ENCODE assay signal across 19 cellular contexts in the genomic region with DNA sequence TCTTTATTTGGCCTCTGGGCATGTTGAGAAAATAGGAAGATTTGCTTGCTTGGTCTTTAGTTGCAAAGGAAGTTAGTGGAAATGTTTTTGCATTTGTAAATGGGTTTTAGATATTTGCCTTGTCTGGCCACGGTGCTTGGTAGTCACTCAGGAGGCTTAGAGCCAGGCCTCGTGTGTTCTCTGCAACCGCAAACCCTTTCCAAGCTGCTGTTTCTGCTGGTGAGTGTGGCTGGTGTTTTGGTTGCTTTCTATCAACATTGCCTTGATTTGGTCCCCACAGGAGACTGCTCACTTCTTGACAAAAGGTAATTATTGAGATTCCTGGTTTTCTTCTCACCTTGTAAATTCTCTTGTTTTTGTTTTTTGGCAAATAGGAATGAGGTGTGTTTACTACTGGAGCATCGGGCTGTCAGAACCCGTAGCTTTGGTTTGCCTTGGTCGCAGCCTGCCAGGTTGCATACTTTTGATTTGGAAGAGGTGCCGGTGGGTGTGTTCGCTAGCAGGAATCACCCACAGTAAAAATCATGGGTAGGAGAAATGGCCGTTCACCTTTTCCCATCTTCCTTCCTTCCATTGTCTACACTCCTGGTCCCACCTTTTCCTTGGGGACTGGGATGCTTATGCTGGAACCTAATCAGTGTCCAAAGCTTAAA. TPM values are rescaled to one million over a fixed set of nuclear protein-coding genes. Genes with fewer than 3 reads are reported as not detected.
DNase-seq lines count a peak whose midpoint lies in the region; ATAC-seq and TF ChIP-seq lines count a peak whose summit lies in the region.
"Had no signal": no experiment of that assay in that cellular context is flagged by ENCODE, and none has a peak within 500 bp of the region (broad histone marks: within the 10 kb centered on the region; RNA-seq: fewer than 3 reads in every experiment).

No MANE protein-coding gene starts in this region.

- BruUV-seq in mammary epithelial cell (replicated peaks; lab: Mats Ljungman, UMichigan) (no TSS peak), MCF 10A (replicated peaks; lab: Mats Ljungman, UMichigan) (no TSS peak)

- peaks cover 31% of the 10 kb centered on the region for H3K4me1 ChIP-seq in mammary epithelial cell (ENCODE audit: insufficient read depth, low read length)
- H3K4me1 ChIP-seq in heart right ventricle, result peaks cover 6 to 90% (median 61%) of the 10 kb centered on the region in 9 donors

- H3K27ac Mint-ChIP-seq in MCF 10A (ENCODE audit: low read depth, unreplicated experiment), result no peak overlapping the region
- no peak overlapping the region for H3K27ac Mint-ChIP-seq in activated CD4-positive, alpha-beta memory T cell treated with anti-CD3 and anti-CD28 coated beads, Interleukin-2, amount 10 ng/mL, durations not matched to agents 7 days and 5 days
- H3K27ac Mint-ChIP-seq: activated naive CD8-positive, alpha-beta T cell treated with anti-CD3 and anti-CD28 coated beads, Interleukin-2, amount 10 ng/mL, durations not matched to agents 7 days and 5 days had no signal

- in situ Hi-C loops in mammary epithelial cell (cut with MboI; ENCODE audit: low sequenced_read_pairs in 2 of 2), result no loop called here

- H3K9me3 ChIP-seq in mammary epithelial cell (replicated peaks; ENCODE audit: insufficient read depth, low read length) (no peaks in the 10 kb centered on the region), heart right ventricle (peaks cover 0 to 3% (median 0%) of the 10 kb centered on the region in 11 donors)

- POLR2A ChIA-PET in MCF 10A (lab: Yijun Ruan, JAX), result interaction anchor here (0.6 to 3.8 kb wide), 5 partner anchors 9 to 130 kb away, joined by 3 to 18 read pairs (median 6); no protein-coding TSS in a partner anchor
- POLR2A ChIA-PET in activated CD4-positive, alpha-beta memory T cell treated with anti-CD3 and anti-CD28 coated beads, Interleukin-2, amount 10 ng/mL, durations not matched to agents 7 days and 5 days (lab: Charles Lee), result no interaction called here

- peak; percentile 44 for DNase-seq in mammary epithelial cell
- no peak for DNase-seq in MCF 10A (ENCODE audit: unreplicated experiment)
- no peak for DNase-seq in heart right ventricle
- peak; percentile 57 for DNase-seq in posterior vena cava (ENCODE audit: low spot score)
- DNase-seq in NOMO-1 treated with DMSO at 0.1 percent for 48 hours (lab: John Stamatoyannopoulos, UW; ENCODE audit: unreplicated experiment), result no peak
- no peak for DNase-seq in activated CD4-positive, alpha-beta T cell treated with anti-CD3 and anti-CD28 coated beads, Interleukin-2, amount 50 U/mL, for 1 hour
- DNase-seq in activated CD4-positive, alpha-beta memory T cell treated with anti-CD3 and anti-CD28 coated beads, Interleukin-2, amount 10 ng/mL, durations not matched to agents 7 days and 5 days, result no peak
- DNase-seq: 8988T; activated CD4-positive, CD25-positive, alpha-beta regulatory T cell; activated naive CD8-positive, alpha-beta T cell treated with anti-CD3 and anti-CD28 coated beads, Interleukin-2, amount 10 ng/mL, durations not matched to agents 7 days and 5 days; Calu3; effector CD8-positive, alpha-beta T cell; foreskin melanocyte; MV-4-11; NCI-H2029; NCI-H446 treated with DMSO at 0.1 percent for 48 hours; occipital lobe; stimulated activated CD4-positive, alpha-beta T cell treated with anti-CD3 and anti-CD28 coated beads, Interleukin-4, amount 100 ng/mL, for 4 hours had no signal

- TF ChIP-seq CTCF in mammary epithelial cell (conservative IDR thresholded peaks at IDR 0.05 in 1 of 2, IDR thresholded peaks at IDR 0.05 in 1 of 2; ENCODE audit: extremely low read depth in 1 of 2, insufficient read depth in 1 of 2, low read depth in 1 of 2, low read length in 2 of 2), result no peak
- no peak for TF ChIP-seq CTCF in MCF 10A (IDR thresholded peaks at IDR 0.05; ENCODE audit: unreplicated experiment)
- no peak for TF ChIP-seq CTCF in heart right ventricle (IDR thresholded peaks at IDR 0.05)

- H3K4me1 Mint-ChIP-seq in MCF 10A (ENCODE audit: insufficient read depth, unreplicated experiment), result peaks cover 46% of the 10 kb centered on the region
- H3K4me1 Mint-ChIP-seq in activated CD4-positive, alpha-beta memory T cell treated with anti-CD3 and anti-CD28 coated beads, Interleukin-2, amount 10 ng/mL, durations not matched to agents 7 days and 5 days, result no peaks in the 10 kb centered on the region
- H3K4me1 Mint-ChIP-seq: activated naive CD8-positive, alpha-beta T cell treated with anti-CD3 and anti-CD28 coated beads, Interleukin-2, amount 10 ng/mL, durations not matched to agents 7 days and 5 days had no signal

- CTCF ChIA-PET in mammary epithelial cell (lab: Charles Lee; ENCODE audit: low non-redundant PET) (interaction anchor here (1.0 kb wide), 1 partner anchor 81 kb away, joined by 3 read pairs; no protein-coding TSS in a partner anchor), MCF 10A (lab: Yijun Ruan, JAX) (interaction anchor here (0.7 to 1.4 kb wide), 2 partner anchors 14 to 566 kb away, joined by 3 to 5 read pairs; no protein-coding TSS in a partner anchor)
- CTCF ChIA-PET in activated CD4-positive, alpha-beta memory T cell treated with anti-CD3 and anti-CD28 coated beads, Interleukin-2, amount 10 ng/mL, durations not matched to agents 7 days and 5 days (lab: Charles Lee), result no interaction called here

- dilution Hi-C loops in mammary epithelial cell (cut with HindIII; ENCODE audit: low sequenced_read_pairs), result loop anchor here (5.0 kb wide), 1 partner anchor 55 kb away; no protein-coding TSS in a partner anchor

- peak overlapping the region; percentile 67 for H3K4me2 ChIP-seq in mammary epithelial cell (ENCODE audit: insufficient read depth, low read depth, low read length)

- H3K9ac ChIP-seq in mammary epithelial cell (ENCODE audit: insufficient read depth, low read length), result peak overlapping the region; percentile 42

- no peak overlapping the region for H3K4me3 Mint-ChIP-seq in MCF 10A (ENCODE audit: unreplicated experiment)
- H3K4me3 Mint-ChIP-seq in activated CD4-positive, alpha-beta memory T cell treated with anti-CD3 and anti-CD28 coated beads, Interleukin-2, amount 10 ng/mL, durations not matched to agents 7 days and 5 days, result no peak overlapping the region
- H3K4me3 Mint-ChIP-seq: activated naive CD8-positive, alpha-beta T cell treated with anti-CD3 and anti-CD28 coated beads, Interleukin-2, amount 10 ng/mL, durations not matched to agents 7 days and 5 days had no signal

- peaks cover 21% of the 10 kb centered on the region for H3K36me3 Mint-ChIP-seq in MCF 10A (ENCODE audit: insufficient read depth, unreplicated experiment)
- no peaks in the 10 kb centered on the region for H3K36me3 Mint-ChIP-seq in activated CD4-positive, alpha-beta memory T cell treated with anti-CD3 and anti-CD28 coated beads, Interleukin-2, amount 10 ng/mL, durations not matched to agents 7 days and 5 days (ENCODE audit: low read depth)
- H3K36me3 Mint-ChIP-seq: activated naive CD8-positive, alpha-beta T cell treated with anti-CD3 and anti-CD28 coated beads, Interleukin-2, amount 10 ng/mL, durations not matched to agents 7 days and 5 days had no signal

- H3K27ac ChIP-seq in mammary epithelial cell (ENCODE audit: insufficient read depth, low read depth, low read length) (peak overlapping the region; percentile 28), heart right ventricle (peak overlapping the region in 6 of 10 donors; percentile 16 to 93 (median 28))

- ATAC-seq in heart right ventricle (peak in 3 of 8 donors; percentile 41 to 58 (median 48)), HG02798 (IDR thresholded peaks at IDR 0.05; ENCODE audit: poor library complexity, unreplicated experiment) (no peak)

- no peaks in the 10 kb centered on the region for H3K9me3 Mint-ChIP-seq in MCF 10A (ENCODE audit: unreplicated experiment)
- no peaks in the 10 kb centered on the region for H3K9me3 Mint-ChIP-seq in activated CD4-positive, alpha-beta memory T cell treated with anti-CD3 and anti-CD28 coated beads, Interleukin-2, amount 10 ng/mL, durations not matched to agents 7 days and 5 days

- H3K4me3 ChIP-seq in mammary epithelial cell (replicated peaks in 1 of 3; ENCODE audit: insufficient read depth in 1 of 3, low read depth in 2 of 3, low read length in 3 of 3) (peak overlapping the region in 1 of 3 experiments; percentile 6), heart right ventricle (no peak overlapping the region)

- H2AFZ ChIP-seq in mammary epithelial cell (ENCODE audit: low read depth, low read length), result peak overlapping the region; percentile 18

- H3K27me3 Mint-ChIP-seq in MCF 10A (ENCODE audit: insufficient read depth, unreplicated experiment), result no peaks in the 10 kb centered on the region
- H3K27me3 Mint-ChIP-seq in activated CD4-positive, alpha-beta memory T cell treated with anti-CD3 and anti-CD28 coated beads, Interleukin-2, amount 10 ng/mL, durations not matched to agents 7 days and 5 days, result peaks cover 24% of the 10 kb centered on the region

- intact Hi-C loops in mammary epithelial cell (cut with micrococcal nuclease) (no loop called here), MCF 10A (cut with micrococcal nuclease) (no loop called here), heart right ventricle (cut with DNase I) (no loop called here), posterior vena cava (cut with DNase I) (no loop called here)

- peaks cover 100% of the 10 kb centered on the region for H3K79me2 ChIP-seq in mammary epithelial cell (ENCODE audit: insufficient read depth, low read length)

- no peaks in the 10 kb centered on the region for H3K27me3 ChIP-seq in mammary epithelial cell (ENCODE audit: insufficient read depth, low read length)
- H3K27me3 ChIP-seq in heart right ventricle, result no peaks in the 10 kb centered on the region

- H4K20me1 ChIP-seq in mammary epithelial cell (ENCODE audit: insufficient read depth, low read length), result no peaks in the 10 kb centered on the region

- H3K36me3 ChIP-seq in mammary epithelial cell (ENCODE audit: insufficient read depth, low read length) (peaks cover 3% of the 10 kb centered on the region), heart right ventricle (no peaks in the 10 kb centered on the region)

- WGBS in mammary epithelial cell (ENCODE audit: low coverage, missing lambda C conversion rate), result 10% methylated on average over 9 of the region's 9 CpGs
- WGBS in heart right ventricle, 2 donors, result 57 to 58% methylated on average over 9 of the region's 9 CpGs

RNA-seq across cellular contexts. Expression of a gene that starts 15.8 kb away (rescaled TPM):
- total RNA-seq in mammary epithelial cell (100 to 1,000 TPM in 1 of 2 donors, 10 to 100 TPM in 1; 40.8 to 137 TPM), MCF 10A (2022) (80.8 and 89.5 TPM in 2 replicates), heart right ventricle (10 to 100 TPM in 9 of 10 donors, 1 to 10 TPM in 1; 9.9 to 16.2 (median 11.8) TPM), posterior vena cava (10 to 100 TPM; 28.1 to 31.3 TPM)
- polyA plus RNA-seq in mammary epithelial cell (56.4 TPM), heart right ventricle (10 to 100 TPM in 1 of 2 donors, 1 to 10 TPM in 1; 5.4 to 17.3 TPM)
- 60.0 TPM for polyA minus RNA-seq in mammary epithelial cell
- total RNA-seq in activated CD4-positive, alpha-beta memory T cell treated with anti-CD3 and anti-CD28 coated beads, Interleukin-2, amount 10 ng/mL, durations not matched to agents 7 days and 5 days, result under 1 TPM; 0.25 to 0.71 TPM
- total RNA-seq: activated naive CD8-positive, alpha-beta T cell treated with anti-CD3 and anti-CD28 coated beads, Interleukin-2, amount 10 ng/mL, durations not matched to agents 7 days and 5 days had no signal

Comparison
In these comparisons a context has a peak if more than half of its experiments do, and no peak if none do; other contexts are left out.
1. DNase-seq: peak in mammary epithelial cell (single experiment) and posterior vena cava (single experiment); none in MCF 10A (single experiment), heart right ventricle (0 of 2), NOMO-1 treated with DMSO at 0.1 percent for 48 hours (single experiment), activated CD4-positive, alpha-beta T cell treated with anti-CD3 and anti-CD28 coated beads, Interleukin-2, amount 50 U/mL, for 1 hour (single experiment) and activated CD4-positive, alpha-beta memory T cell treated with anti-CD3 and anti-CD28 coated beads, Interleukin-2, amount 10 ng/mL, durations not matched to agents 7 days and 5 days (single experiment).
2. RNA of a gene that starts 15.8 kb away (total RNA-seq): 40.8 to 137 TPM in mammary epithelial cell, 80.8 to 89.5 TPM in MCF 10A, 28.1 to 31.3 TPM in posterior vena cava and 9.9 to 16.2 TPM in heart right ventricle; 0.25 to 0.71 TPM in activated CD4-positive, alpha-beta memory T cell treated with anti-CD3 and anti-CD28 coated beads, Interleukin-2, amount 10 ng/mL, durations not matched to agents 7 days and 5 days; every median in the first group is over 4 times any median in the second.